Comparison of ENCODE assay signal across 8 cellular contexts in the genomic region with DNA sequence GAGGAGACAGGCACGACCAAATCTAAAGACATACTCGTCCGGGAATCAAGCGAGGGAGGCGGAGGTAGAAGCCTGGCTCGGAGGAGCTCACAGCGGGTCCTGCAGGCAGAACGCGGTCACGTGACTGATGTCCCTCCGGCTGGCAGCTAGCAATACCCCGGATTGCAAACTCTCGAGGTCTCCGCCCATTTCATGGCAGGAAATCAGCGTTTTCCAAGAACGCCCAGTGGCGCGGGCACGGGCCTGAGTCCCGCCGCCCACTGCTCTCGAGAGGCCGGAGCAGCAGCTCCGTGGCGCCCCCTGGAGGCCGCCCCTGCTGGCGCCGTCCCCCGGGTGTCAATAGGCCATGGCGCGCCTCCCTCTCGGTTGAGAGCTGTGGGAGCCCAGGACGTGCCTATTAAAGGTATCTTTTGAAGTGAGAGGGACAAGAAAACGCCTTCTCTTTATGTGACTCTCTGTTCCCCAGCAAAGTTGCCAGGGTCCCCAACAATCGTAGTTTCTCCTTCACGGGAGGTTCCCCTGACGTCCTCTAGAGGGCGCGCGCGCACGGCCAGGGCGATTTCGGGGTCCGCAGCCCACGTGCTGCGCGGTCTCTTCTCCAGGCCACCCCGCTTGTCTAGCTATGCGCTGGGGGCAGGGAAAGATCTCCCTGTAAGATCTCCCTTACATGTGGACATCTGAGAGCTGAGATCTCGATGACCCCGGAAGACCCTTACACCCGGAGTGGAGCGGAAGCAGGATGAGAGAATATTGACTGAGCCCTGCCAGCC. TPM values are rescaled to one million over a fixed set of nuclear protein-coding genes. Genes with fewer than 3 reads are reported as not detected.
A peak's percentile ranks its signal among the peaks of the same experiment; 100 is the strongest.
DNase-seq lines count a peak whose midpoint lies in the region; ATAC-seq and TF ChIP-seq lines count a peak whose summit lies in the region.

No MANE protein-coding gene starts in this region.

- ATAC-seq in heart left ventricle, result peak; percentile 92 to 94 (median 93)
- ATAC-seq in GM19467 (IDR thresholded peaks at IDR 0.05; ENCODE audit: unreplicated experiment), result no peak

- peak overlapping the region; percentile 76 for H2AFZ ChIP-seq in parathyroid adenoma

- peak; percentile 78 for DNase-seq in GM10248 (ENCODE audit: extremely low spot score)
- DNase-seq in NCI-H146 (lab: John Stamatoyannopoulos, UW), result peak; percentile 89
- peak; percentile 22 to 65 (median 42) for DNase-seq in T-helper 1 cell
- peak; percentile 88 for DNase-seq in amniotic epithelial cell (ENCODE audit: low read depth)
- peak; percentile 88 to 94 (median 92) for DNase-seq in heart left ventricle

- intact Hi-C loops in heart left ventricle (cut with DNase I), result loop anchor here (1.0 to 10.0 kb wide), 14 partner anchors 37 to 441 kb away; partner anchors contain the start of gene RBFOX2 (in 6 of the 10)

- H3K36me3 ChIP-seq in heart left ventricle (no peaks in the 10 kb centered on the region), parathyroid adenoma (ENCODE audit: control insufficient read depth, insufficient read depth, low read length) (no peaks in the 10 kb centered on the region), thymus (ENCODE audit: control insufficient read depth, insufficient read depth) (no peaks in the 10 kb centered on the region)

- peak overlapping the region; percentile 15 to 69 (median 58) for H3K4me3 ChIP-seq in heart left ventricle
- H3K4me3 ChIP-seq in parathyroid adenoma (ENCODE audit: low read depth, low read length), result peak overlapping the region; percentile 50
- H3K4me3 ChIP-seq in thymus (ENCODE audit: low read length), result peak overlapping the region; percentile 36

- H3K4me2 ChIP-seq in parathyroid adenoma (ENCODE audit: low read length), result peak overlapping the region; percentile 81

- H3K9ac ChIP-seq in parathyroid adenoma, result no peak overlapping the region

- WGBS in heart left ventricle, 4 donors, result 2 to 4% (median 3%) methylated on average over 28 to 54 of the region's 54 CpGs
- WGBS in thymus, result 3% methylated on average over 54 of the region's 54 CpGs

- H3K27ac ChIP-seq in heart left ventricle (peak overlapping the region; percentile 72 to 91 (median 82)), parathyroid adenoma (peak overlapping the region; percentile 80), thymus (ENCODE audit: low read depth) (peak overlapping the region; percentile 19)

- CTCF ChIA-PET in GM10248 (lab: Yijun Ruan, JAX), result interaction anchor here (0.6 to 3.3 kb wide), 63 partner anchors 10 to 439 kb away, joined by 3 to 49 read pairs (median 5); partner anchors contain the start of genes APOL3, APOL6 and RBFOX2

- POLR2A ChIA-PET in GM10248 (lab: Yijun Ruan, JAX), result no interaction called here

- peak in 1 of 2 donors; percentile 32 for TF ChIP-seq POLR2A in heart left ventricle (IDR thresholded peaks at IDR 0.05)

- peaks cover 0 to 18% (median 6%) of the 10 kb centered on the region in 12 donors for H3K4me1 ChIP-seq in heart left ventricle
- H3K4me1 ChIP-seq in parathyroid adenoma, result no peaks in the 10 kb centered on the region
- no peaks in the 10 kb centered on the region for H3K4me1 ChIP-seq in thymus (ENCODE audit: control insufficient read depth, insufficient read depth, low read length)

- H3K9me3 ChIP-seq in heart left ventricle, result peaks cover 0 to 3% (median 0%) of the 10 kb centered on the region in 12 donors
- no peaks in the 10 kb centered on the region for H3K9me3 ChIP-seq in parathyroid adenoma (ENCODE audit: control insufficient read depth, low read length)
- no peaks in the 10 kb centered on the region for H3K9me3 ChIP-seq in thymus (ENCODE audit: control insufficient read depth)

- H3K79me2 ChIP-seq in parathyroid adenoma, result no peaks in the 10 kb centered on the region

- TF ChIP-seq CTCF in GM10248 (IDR thresholded peaks at IDR 0.05; ENCODE audit: control extremely low read depth, extremely low read depth, low read depth, missing control alignments), result peak; percentile 80
- TF ChIP-seq CTCF in heart left ventricle (IDR thresholded peaks at IDR 0.05), result peak; percentile 100
- TF ChIP-seq CTCF in parathyroid adenoma (IDR thresholded peaks at IDR 0.05), result peak; percentile 98

- H3K27me3 ChIP-seq in heart left ventricle, result no peaks in the 10 kb centered on the region
- no peaks in the 10 kb centered on the region for H3K27me3 ChIP-seq in parathyroid adenoma (ENCODE audit: control insufficient read depth, insufficient read depth, low read length)
- H3K27me3 ChIP-seq in thymus (ENCODE audit: control insufficient read depth, insufficient read depth), result no peaks in the 10 kb centered on the region

RNA-seq across cellular contexts. Expression of gene RBFOX2, which starts 37.3 kb away (rescaled TPM):
- 100 to 1,000 TPM in 1 of 9 donors, 10 to 100 TPM in 8; 71.0 to 102 (median 84.8) TPM for total RNA-seq in heart left ventricle
- 10 to 100 TPM; 31.0 to 41.0 TPM for polyA plus RNA-seq in heart left ventricle
- 10.2 TPM for polyA plus RNA-seq in thymus

Comparison
In these comparisons a context has a peak if more than half of its experiments do, and no peak if none do; other contexts are left out.
1. DNase-seq: peak in every context shown above with its lines; median percentile 92 in heart left ventricle; 89 in NCI-H146; 88 in amniotic epithelial cell; 78 in GM10248; 42 in T-helper 1 cell.
2. H3K27ac ChIP-seq: peak in every context shown above with its lines; median percentile 82 in heart left ventricle; 80 in parathyroid adenoma; 19 in thymus.